Comparison of ENCODE assay signal across 33 cellular contexts in the genomic region with DNA sequence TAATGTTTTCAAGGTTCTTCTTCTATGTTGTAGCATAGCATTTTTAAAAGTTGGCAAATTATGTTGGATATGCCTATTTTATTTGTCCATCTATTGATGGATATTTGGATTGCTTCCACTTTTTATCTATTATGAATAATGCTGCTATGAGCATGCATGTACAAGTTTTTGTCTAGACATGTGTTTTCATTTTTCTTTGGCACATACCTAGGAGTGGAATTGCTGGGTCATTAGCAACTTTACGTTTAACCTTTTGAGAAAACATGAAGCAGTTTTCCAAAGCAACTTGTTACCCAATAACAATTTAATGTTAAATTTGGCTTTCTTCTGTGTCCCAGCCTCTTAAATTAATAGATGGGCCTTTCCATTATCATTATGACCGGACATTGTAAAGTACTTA.
"Had no signal": no experiment of that assay in that cellular context is flagged by ENCODE, and none has a peak within 500 bp of the region (broad histone marks: within the 10 kb centered on the region; RNA-seq: fewer than 3 reads in every experiment).

No MANE protein-coding gene starts in this region.

- H3K4me1 ChIP-seq: adrenal gland, body of pancreas had no signal

- DNase-seq: activated B cell treated with CpG ODN at 0.5 μM for 24 hours; activated CD4-positive, alpha-beta memory T cell treated with anti-CD3 and anti-CD28 coated beads, Interleukin-2, amount 10 ng/mL, durations not matched to agents 7 days and 5 days; activated CD4-positive, alpha-beta T cell treated with anti-CD3 and anti-CD28 coated beads for 1 hour; activated CD4-positive, alpha-beta T cell treated with anti-CD3 and anti-CD28 coated beads for 36 hours; activated CD4-positive, alpha-beta T cell treated with anti-CD3 and anti-CD28 coated beads for 48 hours; activated CD4-positive, alpha-beta T cell treated with anti-CD3 and anti-CD28 coated beads, Interleukin-2, amount 10 ng/mL, durations not matched to agents 7 days and 5 days; activated CD4-positive, alpha-beta T cell treated with anti-CD3 and anti-CD28 coated beads, Interleukin-2, amount 50 U/mL, for 48 hours; activated CD8-positive, alpha-beta memory T cell treated with anti-CD3 and anti-CD28 coated beads for 24 hours; activated CD8-positive, alpha-beta memory T cell treated with anti-CD3 and anti-CD28 coated beads, Interleukin-2, amount 10 ng/mL, durations not matched to agents 7 days and 5 days; activated CD8-positive, alpha-beta memory T cell treated with anti-CD3 and anti-CD28 coated beads, Interleukin-2, amount 50 U/mL, for 48 hours; activated CD8-positive, alpha-beta T cell treated with anti-CD3 and anti-CD28 coated beads, Interleukin-2, amount 10 ng/mL, durations not matched to agents 7 days and 5 days; activated effector memory CD4-positive, alpha-beta T cell treated with Interleukin-2 at 50 U/mL for 16 hours; activated gamma-delta T cell; activated naive CD4-positive, alpha-beta T cell treated with anti-CD3 and anti-CD28 coated beads for 36 hours; activated naive CD4-positive, alpha-beta T cell treated with anti-CD3 and anti-CD28 coated beads, Interleukin-2, amount 50 U/mL, for 16 hours; activated naive CD8-positive, alpha-beta T cell treated with anti-CD3 and anti-CD28 coated beads for 36 hours; activated T-cell treated with anti-CD3 and anti-CD28 coated beads, Interleukin-2, amount 50 U/mL, for 24 hours; activated T-cell treated with anti-CD3 and anti-CD28 coated beads, Interleukin-2, amount 50 U/mL, for 48 hours; adrenal gland; amniotic stem cell; aorta; body of pancreas; brain microvascular endothelial cell; central memory CD4-positive, alpha-beta T cell; SW 1271; T-helper 1 cell; T-helper 2 cell; T-helper 9 cell had no signal

- H3K4me3 Mint-ChIP-seq: activated B cell treated with CpG ODN at 0.5 μM for 24 hours; activated CD4-positive, alpha-beta memory T cell treated with anti-CD3 and anti-CD28 coated beads, Interleukin-2, amount 10 ng/mL, durations not matched to agents 7 days and 5 days; activated CD4-positive, alpha-beta T cell treated with anti-CD3 and anti-CD28 coated beads for 36 hours; activated CD4-positive, alpha-beta T cell treated with anti-CD3 and anti-CD28 coated beads, Interleukin-2, amount 10 ng/mL, durations not matched to agents 7 days and 5 days; activated CD8-positive, alpha-beta memory T cell treated with anti-CD3 and anti-CD28 coated beads, Interleukin-2, amount 10 ng/mL, durations not matched to agents 7 days and 5 days; activated CD8-positive, alpha-beta T cell treated with anti-CD3 and anti-CD28 coated beads, Interleukin-2, amount 10 ng/mL, durations not matched to agents 7 days and 5 days; activated naive CD4-positive, alpha-beta T cell treated with anti-CD3 and anti-CD28 coated beads for 36 hours; activated naive CD8-positive, alpha-beta T cell treated with anti-CD3 and anti-CD28 coated beads for 36 hours; activated T-cell treated with anti-CD3 and anti-CD28 coated beads, Interleukin-2, amount 50 U/mL, for 24 hours; T-helper 1 cell treated with Interleukin-12 subunit alpha and Interleukin-12 subunit beta and Interleukin-4 antibody, amounts not matched to agents 30 μg/mL and 1 μg/mL, for 36 hours; T-helper 2 cell treated with Interferon-gamma antibody and Interleukin-4, amounts not matched to agents 5 μg/mL and 100 μg/mL, for 36 hours had no signal

- H3K4me3 ChIP-seq: adrenal gland, body of pancreas had no signal

- H3K9me3 ChIP-seq: adrenal gland, body of pancreas had no signal

- H3K4me1 Mint-ChIP-seq: activated B cell treated with CpG ODN at 0.5 μM for 24 hours; activated CD4-positive, alpha-beta memory T cell treated with anti-CD3 and anti-CD28 coated beads, Interleukin-2, amount 10 ng/mL, durations not matched to agents 7 days and 5 days; activated CD4-positive, alpha-beta T cell treated with anti-CD3 and anti-CD28 coated beads, Interleukin-2, amount 10 ng/mL, durations not matched to agents 7 days and 5 days; activated CD8-positive, alpha-beta memory T cell treated with anti-CD3 and anti-CD28 coated beads, Interleukin-2, amount 10 ng/mL, durations not matched to agents 7 days and 5 days had no signal

- H3K27ac ChIP-seq: adrenal gland, body of pancreas, brain microvascular endothelial cell, VCaP had no signal

- H3K36me3 Mint-ChIP-seq: activated CD8-positive, alpha-beta memory T cell treated with anti-CD3 and anti-CD28 coated beads, Interleukin-2, amount 10 ng/mL, durations not matched to agents 7 days and 5 days; activated naive CD4-positive, alpha-beta T cell treated with anti-CD3 and anti-CD28 coated beads, Interleukin-2, amount 50 U/mL, for 72 hours; activated naive CD8-positive, alpha-beta T cell treated with anti-CD3 and anti-CD28 coated beads for 36 hours had no signal

- H3K27me3 ChIP-seq: adrenal gland, body of pancreas, brain microvascular endothelial cell had no signal

- H3K36me3 ChIP-seq: adrenal gland, brain microvascular endothelial cell had no signal

- H3K9me3 Mint-ChIP-seq: activated B cell treated with CpG ODN at 0.5 μM for 24 hours; activated CD4-positive, alpha-beta memory T cell treated with anti-CD3 and anti-CD28 coated beads, Interleukin-2, amount 10 ng/mL, durations not matched to agents 7 days and 5 days; activated CD4-positive, alpha-beta T cell treated with anti-CD3 and anti-CD28 coated beads, Interleukin-2, amount 10 ng/mL, durations not matched to agents 7 days and 5 days; activated naive CD4-positive, alpha-beta T cell treated with anti-CD3 and anti-CD28 coated beads for 36 hours; activated naive CD4-positive, alpha-beta T cell treated with anti-CD3 and anti-CD28 coated beads, Interleukin-2, amount 50 U/mL, for 72 hours; activated naive CD8-positive, alpha-beta T cell treated with anti-CD3 and anti-CD28 coated beads for 36 hours; activated T-cell treated with anti-CD3 and anti-CD28 coated beads, Interleukin-2, amount 50 U/mL, for 24 hours; activated T-helper 2 cell treated with anti-CD3 and anti-CD28 coated beads, Interferon-gamma antibody, Interleukin-2, Interleukin-4, amounts not matched to agents 10 μg/mL and 5 μg/mL and 100 μg/mL, durations not matched to agents 14 hours and 24 hours and 36 hours; T-helper 1 cell treated with Interleukin-12 subunit alpha and Interleukin-12 subunit beta and Interleukin-4 antibody, amounts not matched to agents 30 μg/mL and 1 μg/mL, for 36 hours; T-helper 2 cell treated with Interferon-gamma antibody and Interleukin-4, amounts not matched to agents 5 μg/mL and 100 μg/mL, for 36 hours had no signal

- H3K27ac Mint-ChIP-seq: activated B cell treated with CpG ODN at 0.5 μM for 24 hours; activated CD4-positive, alpha-beta memory T cell treated with anti-CD3 and anti-CD28 coated beads, Interleukin-2, amount 10 ng/mL, durations not matched to agents 7 days and 5 days; activated CD4-positive, alpha-beta T cell treated with anti-CD3 and anti-CD28 coated beads for 36 hours; activated CD4-positive, alpha-beta T cell treated with anti-CD3 and anti-CD28 coated beads, Interleukin-2, amount 10 ng/mL, durations not matched to agents 7 days and 5 days; activated CD8-positive, alpha-beta memory T cell treated with anti-CD3 and anti-CD28 coated beads, Interleukin-2, amount 10 ng/mL, durations not matched to agents 7 days and 5 days; activated CD8-positive, alpha-beta T cell treated with anti-CD3 and anti-CD28 coated beads, Interleukin-2, amount 10 ng/mL, durations not matched to agents 7 days and 5 days; activated naive CD4-positive, alpha-beta T cell treated with anti-CD3 and anti-CD28 coated beads for 36 hours; activated naive CD4-positive, alpha-beta T cell treated with anti-CD3 and anti-CD28 coated beads, Interleukin-2, amount 50 U/mL, for 72 hours; activated naive CD8-positive, alpha-beta T cell treated with anti-CD3 and anti-CD28 coated beads for 36 hours; activated T-cell treated with anti-CD3 and anti-CD28 coated beads, Interleukin-2, amount 50 U/mL, for 24 hours; activated T-helper 2 cell treated with anti-CD3 and anti-CD28 coated beads, Interferon-gamma antibody, Interleukin-2, Interleukin-4, amounts not matched to agents 10 μg/mL and 5 μg/mL and 100 μg/mL, durations not matched to agents 14 hours and 24 hours and 36 hours; T-helper 1 cell treated with Interleukin-12 subunit alpha and Interleukin-12 subunit beta and Interleukin-4 antibody, amounts not matched to agents 30 μg/mL and 1 μg/mL, for 36 hours; T-helper 2 cell treated with Interferon-gamma antibody and Interleukin-4, amounts not matched to agents 5 μg/mL and 100 μg/mL, for 36 hours had no signal

- H3K27me3 Mint-ChIP-seq: activated B cell treated with CpG ODN at 0.5 μM for 24 hours; activated CD4-positive, alpha-beta memory T cell treated with anti-CD3 and anti-CD28 coated beads, Interleukin-2, amount 10 ng/mL, durations not matched to agents 7 days and 5 days; activated CD4-positive, alpha-beta T cell treated with anti-CD3 and anti-CD28 coated beads for 36 hours; activated CD4-positive, alpha-beta T cell treated with anti-CD3 and anti-CD28 coated beads, Interleukin-2, amount 10 ng/mL, durations not matched to agents 7 days and 5 days; activated CD8-positive, alpha-beta memory T cell treated with anti-CD3 and anti-CD28 coated beads, Interleukin-2, amount 10 ng/mL, durations not matched to agents 7 days and 5 days; activated naive CD8-positive, alpha-beta T cell treated with anti-CD3 and anti-CD28 coated beads for 36 hours; activated T-cell treated with anti-CD3 and anti-CD28 coated beads, Interleukin-2, amount 50 U/mL, for 24 hours had no signal
